20 cellular contexts compared by ENCODE assay signal in genomic region chr12:41058266-41058665, GRCh38.
DNase-seq lines count a peak whose midpoint lies in the region; ATAC-seq, FAIRE-seq and TF ChIP-seq lines count a peak whose summit lies in the region.
"Had no signal": no experiment of that assay in that cellular context is flagged by ENCODE, and none has a peak within 500 bp of the region (broad histone marks: within the 10 kb centered on the region; RNA-seq: fewer than 3 reads in every experiment).

No MANE protein-coding gene starts in this region.

- no peak for ATAC-seq in activated CD4-positive, CD25-positive, alpha-beta regulatory T cell treated with anti-CD3 and anti-CD28 coated beads, Interleukin-2, amount 50 U/mL, for 24 hours
- no peak for ATAC-seq in GM21381 (IDR thresholded peaks at IDR 0.05; ENCODE audit: unreplicated experiment)
- ATAC-seq: CD8-positive, alpha-beta T cell; HepG2 had no signal

- no peaks in the 10 kb centered on the region for H3K27me3 Mint-ChIP-seq in astrocyte (ENCODE audit: low read depth, unreplicated experiment)

- no peak overlapping the region for H3K27ac ChIP-seq in astrocyte (ENCODE audit: low read depth, low read length)
- peak overlapping the region; percentile 13 for H3K27ac ChIP-seq in smooth muscle cell (ENCODE audit: low read depth)
- H3K27ac ChIP-seq: BLaER1 had no signal

- H3K4me1 ChIP-seq in astrocyte (ENCODE audit: insufficient read depth, low read length) (no peaks in the 10 kb centered on the region), smooth muscle cell (ENCODE audit: low read depth) (peaks cover 9% of the 10 kb centered on the region)
- H3K4me1 ChIP-seq: BLaER1 had no signal

- no peaks in the 10 kb centered on the region for H3K36me3 ChIP-seq in astrocyte (ENCODE audit: insufficient read depth, low read length)
- H3K36me3 ChIP-seq in smooth muscle cell (ENCODE audit: low read depth) = no peaks in the 10 kb centered on the region
- H3K36me3 ChIP-seq: BLaER1 had no signal

- no peaks in the 10 kb centered on the region for H3K36me3 Mint-ChIP-seq in astrocyte (ENCODE audit: low read depth, unreplicated experiment)
- H3K36me3 Mint-ChIP-seq: CD8-positive, alpha-beta T cell had no signal

- H3K27ac Mint-ChIP-seq in astrocyte (ENCODE audit: unreplicated experiment) = no peak overlapping the region
- H3K27ac Mint-ChIP-seq: CD8-positive, alpha-beta T cell had no signal

- no peaks in the 10 kb centered on the region for H3K9me3 Mint-ChIP-seq in astrocyte (ENCODE audit: unreplicated experiment)
- H3K9me3 Mint-ChIP-seq: CD8-positive, alpha-beta T cell had no signal

- H3K4me3 ChIP-seq in astrocyte (ENCODE audit: insufficient read depth, low read depth, low read length) (no peak overlapping the region), choroid plexus epithelial cell (ENCODE audit: low read depth, low read length) (no peak overlapping the region), smooth muscle cell (no peak overlapping the region)
- H3K4me3 ChIP-seq: BLaER1 had no signal

- no peak overlapping the region for H3K4me2 ChIP-seq in astrocyte (ENCODE audit: low read length)
- no peak overlapping the region for H3K4me2 ChIP-seq in smooth muscle cell
- H3K4me2 ChIP-seq: BLaER1 had no signal

- no peak overlapping the region for H3K4me3 Mint-ChIP-seq in astrocyte (ENCODE audit: unreplicated experiment)
- H3K4me3 Mint-ChIP-seq: CD8-positive, alpha-beta T cell had no signal

- H3K4me1 Mint-ChIP-seq in astrocyte (ENCODE audit: low read depth, unreplicated experiment) = peaks cover 10% of the 10 kb centered on the region

- H3K79me2 ChIP-seq in astrocyte (ENCODE audit: insufficient read depth, low read length) (no peaks in the 10 kb centered on the region), smooth muscle cell (ENCODE audit: low read depth) (no peaks in the 10 kb centered on the region)

- no peaks in the 10 kb centered on the region for H3K27me3 ChIP-seq in astrocyte (ENCODE audit: insufficient read depth, low read length)
- no peaks in the 10 kb centered on the region for H3K27me3 ChIP-seq in smooth muscle cell (ENCODE audit: low read depth)
- H3K27me3 ChIP-seq: BLaER1 had no signal

- H3F3A ChIP-seq in smooth muscle cell (ENCODE audit: low read depth) = no peaks in the 10 kb centered on the region

- H4K20me1 ChIP-seq in astrocyte (ENCODE audit: insufficient read depth, low read length) = no peaks in the 10 kb centered on the region
- no peaks in the 10 kb centered on the region for H4K20me1 ChIP-seq in smooth muscle cell (ENCODE audit: low read depth)
- H4K20me1 ChIP-seq: BLaER1 had no signal

- H2AFZ ChIP-seq in astrocyte (ENCODE audit: low read depth, low read length) (no peak overlapping the region), smooth muscle cell (ENCODE audit: low read depth) (peak overlapping the region; percentile 33)

- no peaks in the 10 kb centered on the region for H3K9me3 ChIP-seq in astrocyte (ENCODE audit: insufficient read depth, low read depth, low read length)
- H3K9me3 ChIP-seq in smooth muscle cell (replicated peaks; ENCODE audit: low read depth) = no peaks in the 10 kb centered on the region
- H3K9me3 ChIP-seq: BLaER1 had no signal

- no peak for TF ChIP-seq CTCF in astrocyte (IDR thresholded peaks at IDR 0.05; ENCODE audit: insufficient read depth, low read depth, low read length)
- TF ChIP-seq CTCF in choroid plexus epithelial cell (conservative IDR thresholded peaks at IDR 0.05; ENCODE audit: low read depth, low read length) = no peak
- no peak for TF ChIP-seq CTCF in smooth muscle cell (IDR thresholded peaks at IDR 0.05; ENCODE audit: borderline replicate concordance, insufficient read depth, poor library complexity, severe bottlenecking)

- no peak overlapping the region for H3K9ac ChIP-seq in astrocyte (ENCODE audit: low read length)
- no peak overlapping the region for H3K9ac ChIP-seq in smooth muscle cell (ENCODE audit: low read depth)
- H3K9ac ChIP-seq: BLaER1 had no signal

- FAIRE-seq in astrocyte (lab: Jason Lieb, UNC) = no peak
- FAIRE-seq: G401.6, GM12892, GM18507, HepG2 had no signal

- peak; percentile 1 for DNase-seq in HCEC 1CT
- DNase-seq in astrocyte (ENCODE audit: low read depth) = peak; percentile 12
- peak; percentile 7 for DNase-seq in choroid plexus epithelial cell (ENCODE audit: low read depth)
- no peak for DNase-seq in smooth muscle cell (lab: John Stamatoyannopoulos, UW; ENCODE audit: unreplicated experiment)
- no peak for DNase-seq in superior temporal gyrus (ENCODE audit: extremely low spot score)
- DNase-seq: 8988T; Calu3; CD8-positive, alpha-beta T cell; DMS 273 treated with DMSO at 0.1 percent for 48 hours; DMS53; DND-41; GOT3; H7 had no signal

Comparison
In these comparisons a context has a peak if more than half of its experiments do, and no peak if none do; other contexts are left out.
1. DNase-seq: peak in HCEC 1CT (single experiment), astrocyte (single experiment) and choroid plexus epithelial cell (single experiment); none in smooth muscle cell (single experiment) and superior temporal gyrus (single experiment).